Comparison of ENCODE assay signal across 9 cellular contexts in the genomic region with DNA sequence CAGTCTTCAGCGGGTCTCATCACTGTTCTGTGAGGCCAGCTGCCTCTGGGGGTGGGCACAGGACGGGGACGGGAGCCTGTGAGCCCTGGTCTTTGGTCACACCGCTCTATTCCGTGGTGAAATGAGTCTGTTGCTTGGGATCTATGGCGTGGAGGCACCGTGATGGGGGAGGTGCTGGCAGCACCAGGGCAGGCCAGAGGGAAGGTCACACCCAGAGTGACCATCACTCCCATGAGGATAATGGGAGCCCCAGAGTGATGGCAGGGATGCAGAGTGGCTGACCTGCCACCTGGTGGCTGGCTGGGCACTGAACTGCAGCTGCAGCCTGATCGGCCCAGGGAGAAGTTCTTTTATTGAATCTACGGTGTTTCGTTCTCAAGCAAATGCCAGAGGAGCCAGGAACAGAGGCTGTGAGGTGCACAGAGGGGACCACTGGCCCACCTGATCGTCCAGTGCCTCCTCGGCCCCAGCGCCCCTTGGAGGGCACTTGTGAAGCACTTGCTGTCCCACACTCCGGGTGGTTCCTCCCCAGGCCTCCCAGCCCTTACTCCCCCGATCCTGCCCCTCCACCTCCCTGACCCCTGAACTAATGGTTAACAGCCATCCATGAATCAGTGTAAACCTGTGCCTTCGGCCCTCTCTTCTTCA. TPM values are rescaled to one million over a fixed set of nuclear protein-coding genes. Genes with fewer than 3 reads are reported as not detected.
DNase-seq lines count a peak whose midpoint lies in the region; ATAC-seq and TF ChIP-seq lines count a peak whose summit lies in the region.
"Had no signal": no experiment of that assay in that cellular context is flagged by ENCODE, and none has a peak within 500 bp of the region (broad histone marks: within the 10 kb centered on the region; RNA-seq: fewer than 3 reads in every experiment).

No MANE protein-coding gene starts in this region.

- TF ChIP-seq CTCF in natural killer cell (IDR thresholded peaks at IDR 0.05): no peak

- H3K27me3 Mint-ChIP-seq in natural killer cell (ENCODE audit: low read depth in 2 of 2): peaks cover 0 to 3% of the 10 kb centered on the region in 2 donors

- H3K27ac Mint-ChIP-seq in natural killer cell: no peak overlapping the region

- DNase-seq in GM03348 (ENCODE audit: low spot score) (peak; percentile 73), NAMALWA (ENCODE audit: low spot score) (peak; percentile 14), caudate nucleus (lab: John Stamatoyannopoulos, UW) (peak in 42 of 61 donors; percentile 21 to 76 (median 47)), medulla oblongata (ENCODE audit: extremely low spot score) (peak; percentile 76), foreskin melanocyte (no peak), natural killer cell (no peak)

- no peak for ATAC-seq in natural killer cell
- no peak for ATAC-seq in GM21786 (IDR thresholded peaks at IDR 0.05; ENCODE audit: unreplicated experiment)
- no peak for ATAC-seq in HG03097 (IDR thresholded peaks at IDR 0.05; ENCODE audit: low FRiP score, unreplicated experiment)

- H3K36me3 Mint-ChIP-seq in natural killer cell: no peaks in the 10 kb centered on the region

- H3K4me3 Mint-ChIP-seq in natural killer cell: no peak overlapping the region

- H3K4me1 Mint-ChIP-seq in natural killer cell: no peaks in the 10 kb centered on the region

- intact Hi-C loops in natural killer cell (cut with micrococcal nuclease): no loop called here

- H3K9me3 Mint-ChIP-seq in natural killer cell: no peaks in the 10 kb centered on the region

- H3K27ac ChIP-seq in caudate nucleus (ENCODE audit: low read depth, low read length): peak overlapping the region; percentile 60
- H3K27ac ChIP-seq: SJCRH30 had no signal

RNA-seq across cellular contexts. Expression of a gene that starts 17.9 kb away (rescaled TPM):
- total RNA-seq in natural killer cell: 1 to 10 TPM in 1 of 3 donors, under 1 TPM in 1, not detected in 1; 0.52 to 1.4 TPM
- total RNA-seq: SJCRH30 had no signal

RNA-seq across cellular contexts. Expression of a gene that starts 40.8 kb away (rescaled TPM):
- 1 to 10 TPM in 1 of 3 donors, under 1 TPM in 2; 0.64 to 1.1 (median 0.70) TPM for total RNA-seq in natural killer cell

Comparison
In these comparisons a context has a peak if more than half of its experiments do, and no peak if none do; other contexts are left out.
1. DNase-seq: peak in GM03348 (single experiment), NAMALWA (single experiment), caudate nucleus (42 of 61) and medulla oblongata (single experiment); none in foreskin melanocyte (single experiment) and natural killer cell (single experiment).